In genomic region chr2:149527998-149528775, GRCh38 we compare ENCODE assay signal across 16 cellular contexts. TPM values are rescaled to one million over a fixed set of nuclear protein-coding genes. Genes with fewer than 3 reads are reported as not detected.
A peak's percentile ranks its signal among the peaks of the same experiment; 100 is the strongest.
DNase-seq lines count a peak whose midpoint lies in the region; TF ChIP-seq lines count a peak whose summit lies in the region.
"Had no signal": no experiment of that assay in that cellular context is flagged by ENCODE, and none has a peak within 500 bp of the region (broad histone marks: within the 10 kb centered on the region; RNA-seq: fewer than 3 reads in every experiment).

No MANE protein-coding gene starts in this region.

- no peak overlapping the region for H3K27ac ChIP-seq in brain microvascular endothelial cell

- no peak overlapping the region for H3K4me3 Mint-ChIP-seq in neural crest cell
- H3K4me3 Mint-ChIP-seq: CD4-positive, alpha-beta T cell had no signal

- peak overlapping the region; percentile 59 for H3K27ac Mint-ChIP-seq in neural crest cell (ENCODE audit: unreplicated experiment)
- H3K27ac Mint-ChIP-seq: CD4-positive, alpha-beta T cell had no signal

- no peak overlapping the region for H3K4me3 ChIP-seq in brain microvascular endothelial cell (ENCODE audit: low read depth, low read length)

- H3K36me3 ChIP-seq in brain microvascular endothelial cell (replicated peaks), result no peaks in the 10 kb centered on the region
- H3K36me3 ChIP-seq: BE2C had no signal

- in situ Hi-C loops in G401 (cut with HindIII; ENCODE audit: low sequenced_read_pairs), result no loop called here
- in situ Hi-C loops in brain microvascular endothelial cell (cut with HindIII; ENCODE audit: low pct_ligation_motif_present, low sequenced_read_pairs), result no loop called here

- H3K27me3 Mint-ChIP-seq in neural crest cell (ENCODE audit: low read depth), result no peaks in the 10 kb centered on the region

- H3K27me3 ChIP-seq in brain microvascular endothelial cell (replicated peaks), result no peaks in the 10 kb centered on the region
- H3K27me3 ChIP-seq: BE2C had no signal

- H3K9me3 Mint-ChIP-seq in neural crest cell, result peaks cover 9% of the 10 kb centered on the region
- H3K9me3 Mint-ChIP-seq: CD4-positive, alpha-beta T cell had no signal

- H3K4me1 Mint-ChIP-seq in neural crest cell, result peaks cover 17% of the 10 kb centered on the region

- peak; percentile 31 for DNase-seq in OCI-M1 (lab: John Stamatoyannopoulos, UW)
- peak; percentile 49 for DNase-seq in astrocyte of the hippocampus (ENCODE audit: low read depth, low spot score)
- no peak for DNase-seq in neural crest cell (ENCODE audit: low read depth, low spot score)
- DNase-seq in activated CD4-positive, CD25-positive, alpha-beta regulatory T cell (lab: John Stamatoyannopoulos, UW), result no peak
- DNase-seq in DMS79 (lab: John Stamatoyannopoulos, UW), result no peak
- DNase-seq in G401 (ENCODE audit: low spot score), result no peak
- no peak for DNase-seq in brain microvascular endothelial cell
- DNase-seq: BE2C; CD4-positive, alpha-beta T cell; GF-D8; HCEC 1CT; Karpas-422; NCI-H1105 treated with DMSO at 0.1 percent for 48 hours; NCI-H187 treated with DMSO at 0.1 percent for 48 hours; NCI-H446 treated with DMSO at 0.1 percent for 48 hours; SHP77 had no signal

- TF ChIP-seq CTCF in neural crest cell (conservative IDR thresholded peaks at IDR 0.05) (no peak), brain microvascular endothelial cell (IDR thresholded peaks at IDR 0.05; ENCODE audit: low read depth, low read length, missing control alignments) (no peak)

- no peaks in the 10 kb centered on the region for H3K36me3 Mint-ChIP-seq in neural crest cell (ENCODE audit: low read depth)

RNA-seq across cellular contexts. Expression of gene MMADHC, which starts 59.4 kb away (rescaled TPM):
- 83.9 and 86.5 TPM in 2 replicates for total RNA-seq in neural crest cell
- 769 and 813 TPM in 2 replicates for total RNA-seq in G401 (2014; rRNA removed; shearing (Covaris generic))

Comparison
In these comparisons a context has a peak if more than half of its experiments do, and no peak if none do; other contexts are left out.
1. DNase-seq: peak in OCI-M1 (single experiment) and astrocyte of the hippocampus (single experiment); none in neural crest cell (single experiment), activated CD4-positive, CD25-positive, alpha-beta regulatory T cell (0 of 4), DMS79 (single experiment), G401 (single experiment) and brain microvascular endothelial cell (single experiment).